ENCODE assay signal across 10 cellular contexts in genomic region chr12:6384499-6385436, GRCh38. TPM values are rescaled to one million over a fixed set of nuclear protein-coding genes. Genes with fewer than 3 reads are reported as not detected.
A peak's percentile ranks its signal among the peaks of the same experiment; 100 is the strongest.
DNase-seq lines count a peak whose midpoint lies in the region; ATAC-seq and TF ChIP-seq lines count a peak whose summit lies in the region.
"Had no signal": no experiment of that assay in that cellular context is flagged by ENCODE, and none has a peak within 500 bp of the region (broad histone marks: within the 10 kb centered on the region; RNA-seq: fewer than 3 reads in every experiment).

No MANE protein-coding gene starts in this region.

- H3K4me1 Mint-ChIP-seq in progenitor cell of endocrine pancreas (ENCODE audit: low read depth), result peaks cover 6% of the 10 kb centered on the region

- peaks cover 2% of the 10 kb centered on the region for H3K36me3 Mint-ChIP-seq in progenitor cell of endocrine pancreas (ENCODE audit: insufficient read depth)

- H3K4me3 Mint-ChIP-seq in progenitor cell of endocrine pancreas (ENCODE audit: low read depth), result no peak overlapping the region

- H3K4me1 ChIP-seq in SJSA1 (replicated peaks) (peaks cover 23% of the 10 kb centered on the region), foreskin keratinocyte (peaks cover 10% of the 10 kb centered on the region)

- TF ChIP-seq CTCF in C4-2B (conservative IDR thresholded peaks at IDR 0.05) (no peak), foreskin keratinocyte (conservative IDR thresholded peaks at IDR 0.05) (no peak), progenitor cell of endocrine pancreas (IDR thresholded peaks at IDR 0.05; ENCODE audit: unreplicated experiment) (no peak)

- peak overlapping the region; percentile 54 for H3K4me3 ChIP-seq in SJSA1

- DNase-seq in SJSA1 (ENCODE audit: low read depth in 1 of 2, low spot score in 2 of 2), result peak in 1 of 2 experiments; percentile 41
- DNase-seq in foreskin keratinocyte, result no peak
- DNase-seq in progenitor cell of endocrine pancreas (ENCODE audit: low spot score, unreplicated experiment), result no peak
- no peak for DNase-seq in SIG-M5 (lab: John Stamatoyannopoulos, UW)
- DNase-seq in stimulated activated naive CD4-positive, alpha-beta T cell (lab: John Stamatoyannopoulos, UW), result no peak
- DNase-seq in DMS79 treated with DMSO at 0.1 percent for 48 hours (lab: John Stamatoyannopoulos, UW), result no peak
- DNase-seq: NCI-H524 treated with DMSO at 0.1 percent for 48 hours had no signal

- H3K36me3 ChIP-seq in SJSA1, result peaks cover 47% of the 10 kb centered on the region

- H3K27me3 Mint-ChIP-seq in progenitor cell of endocrine pancreas, result peaks cover 34% of the 10 kb centered on the region

- H3K9me3 Mint-ChIP-seq in progenitor cell of endocrine pancreas (ENCODE audit: low read depth), result no peaks in the 10 kb centered on the region

- ATAC-seq in foreskin keratinocyte, result peak; percentile 25
- ATAC-seq in GM19397 (IDR thresholded peaks at IDR 0.05; ENCODE audit: unreplicated experiment), result no peak

- peak overlapping the region; percentile 6 for H3K27ac Mint-ChIP-seq in progenitor cell of endocrine pancreas

- no peaks in the 10 kb centered on the region for H3K9me3 ChIP-seq in SJSA1 (replicated peaks)

- H3K27me3 ChIP-seq in SJSA1 (replicated peaks), result no peaks in the 10 kb centered on the region
- no peaks in the 10 kb centered on the region for H3K27me3 ChIP-seq in foreskin keratinocyte

- H3K27ac ChIP-seq in C4-2B (peak overlapping the region; percentile 99), SJSA1 (peak overlapping the region; percentile 81), foreskin keratinocyte (peak overlapping the region; percentile 52)

RNA-seq across cellular contexts. Expression of gene LTBR, which starts 0.8 kb away (rescaled TPM):
- 102 and 106 TPM in 2 replicates for total RNA-seq in SJSA1 (2014; rRNA removed; shearing (Covaris generic))
- total RNA-seq in foreskin keratinocyte (112 and 121 TPM in 2 replicates), progenitor cell of endocrine pancreas (17.8 and 18.3 TPM in 2 replicates)
- 119 and 138 TPM in 2 replicates for polyA plus RNA-seq in foreskin keratinocyte
- polyA plus RNA-seq: neural cell had no signal

RNA-seq across cellular contexts. Expression of gene SCNN1A, which starts 9.4 kb away (rescaled TPM):
- 0.18 and 4.7 TPM in 2 replicates for total RNA-seq in SJSA1 (2014; rRNA removed; shearing (Covaris generic))
- 1.1 and 3.2 TPM in 2 replicates for total RNA-seq in foreskin keratinocyte
- polyA plus RNA-seq in foreskin keratinocyte, result 1.2 and 3.2 TPM in 2 replicates
- 14.3 and 23.1 TPM in 2 replicates for total RNA-seq in progenitor cell of endocrine pancreas
- polyA plus RNA-seq: neural cell had no signal

RNA-seq across cellular contexts. Expression of gene TNFRSF1A, which starts 42.9 kb away (rescaled TPM):
- 109 and 132 TPM in 2 replicates for total RNA-seq in SJSA1 (2014; rRNA removed; shearing (Covaris generic))
- total RNA-seq in foreskin keratinocyte (125 and 135 TPM in 2 replicates), progenitor cell of endocrine pancreas (67.5 and 68.8 TPM in 2 replicates)
- polyA plus RNA-seq in foreskin keratinocyte, result 113 TPM in 2 replicates

RNA-seq across cellular contexts. Expression of gene CD27, which starts 60.0 kb away (rescaled TPM):
- total RNA-seq in SJSA1 (2014; rRNA removed; shearing (Covaris generic)), result not detected in 2 replicates
- total RNA-seq in foreskin keratinocyte (not detected in 2 replicates), progenitor cell of endocrine pancreas (not detected in 2 replicates)
- not detected in 2 replicates for polyA plus RNA-seq in foreskin keratinocyte
- polyA plus RNA-seq: neural cell had no signal
